ENCODE assay signal across 9 cellular contexts in the genomic region with DNA sequence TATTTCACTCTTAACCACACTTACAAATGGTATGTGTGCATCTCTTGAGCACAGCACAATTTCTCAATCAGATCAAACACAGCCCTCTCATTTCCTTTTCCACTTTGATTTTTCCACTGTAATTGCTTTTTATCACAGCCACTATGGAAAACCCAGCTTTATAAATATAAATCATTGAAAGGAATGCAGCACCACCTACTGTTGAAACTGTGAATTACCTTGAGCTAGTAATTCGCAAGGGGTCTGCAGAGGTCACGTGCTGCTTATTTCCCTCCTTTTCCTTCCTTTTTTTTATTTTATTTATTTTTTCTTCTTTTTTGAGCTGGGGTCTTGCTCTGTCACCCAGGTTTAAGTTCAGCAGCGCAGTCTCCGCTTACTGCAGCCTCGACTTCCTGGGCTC.
DNase-seq lines count a peak whose midpoint lies in the region; ATAC-seq and TF ChIP-seq lines count a peak whose summit lies in the region.
"Had no signal": no experiment of that assay in that cellular context is flagged by ENCODE, and none has a peak within 500 bp of the region (broad histone marks: within the 10 kb centered on the region; RNA-seq: fewer than 3 reads in every experiment).

No MANE protein-coding gene starts in this region.

- CTCF ChIA-PET in CD4-positive, alpha-beta T cell (lab: Charles Lee), result no interaction called here

- H3K36me3 ChIP-seq in left lung, result no peaks in the 10 kb centered on the region

- H3K4me1 ChIP-seq in left lung, result no peaks in the 10 kb centered on the region

- no peaks in the 10 kb centered on the region for H3K4me1 Mint-ChIP-seq in CD4-positive, alpha-beta T cell (ENCODE audit: low read depth)
- H3K4me1 Mint-ChIP-seq in HFFc6 (ENCODE audit: low read depth), result peaks cover 24% of the 10 kb centered on the region
- H3K4me1 Mint-ChIP-seq: activated B cell treated with CpG ODN at 0.5 μM for 24 hours had no signal

- no peaks in the 10 kb centered on the region for H3K9me3 Mint-ChIP-seq in CD4-positive, alpha-beta T cell
- no peaks in the 10 kb centered on the region for H3K9me3 Mint-ChIP-seq in HFFc6
- H3K9me3 Mint-ChIP-seq: activated B cell treated with CpG ODN at 0.5 μM for 24 hours had no signal

- H3K27ac Mint-ChIP-seq in CD4-positive, alpha-beta T cell, result no peak overlapping the region
- no peak overlapping the region for H3K27ac Mint-ChIP-seq in HFFc6
- H3K27ac Mint-ChIP-seq: activated B cell treated with CpG ODN at 0.5 μM for 24 hours had no signal

- peak; percentile 25 for TF ChIP-seq CTCF in CD4-positive, alpha-beta T cell (IDR thresholded peaks at IDR 0.05)
- peak; percentile 83 for TF ChIP-seq CTCF in HFFc6 (IDR thresholded peaks at IDR 0.05)
- peak in 1 of 2 donors; percentile 26 for TF ChIP-seq CTCF in left lung (IDR thresholded peaks at IDR 0.05)

- no peak overlapping the region for H3K4me3 ChIP-seq in left lung

- no peak for DNase-seq in CD4-positive, alpha-beta T cell
- DNase-seq in HFFc6, result no peak
- DNase-seq in SKM-1 treated with dmso at 0.1 percent for 144 hours (lab: John Stamatoyannopoulos, UW; ENCODE audit: unreplicated experiment), result peak; percentile 4
- peak; percentile 32 for DNase-seq in kidney tubule cell (ENCODE audit: low spot score)
- DNase-seq in NCI-H2227 (lab: John Stamatoyannopoulos, UW; ENCODE audit: unreplicated experiment), result no peak
- no peak for DNase-seq in left lung
- DNase-seq: activated B cell treated with CpG ODN at 0.5 μM for 24 hours had no signal

- no peaks in the 10 kb centered on the region for H3K27me3 ChIP-seq in CD4-positive, alpha-beta T cell (ENCODE audit: control insufficient read depth, insufficient read depth, low read length)
- H3K27me3 ChIP-seq in left lung, result peaks cover 0 to 10% of the 10 kb centered on the region in 2 donors

- intact Hi-C loops in CD4-positive, alpha-beta T cell (cut with DNase I, micrococcal nuclease), result no loop called here
- intact Hi-C loops in left lung (cut with DNase I), result no loop called here

- no peak overlapping the region for H3K4me3 Mint-ChIP-seq in CD4-positive, alpha-beta T cell
- H3K4me3 Mint-ChIP-seq in HFFc6, result no peak overlapping the region
- H3K4me3 Mint-ChIP-seq: activated B cell treated with CpG ODN at 0.5 μM for 24 hours had no signal

- H3K9me3 ChIP-seq in CD4-positive, alpha-beta T cell (ENCODE audit: control insufficient read depth, low read length), result no peaks in the 10 kb centered on the region
- H3K9me3 ChIP-seq in left lung, result no peaks in the 10 kb centered on the region

- no peak for ATAC-seq in CD4-positive, alpha-beta T cell (ENCODE audit: poor library complexity)
- no peak for ATAC-seq in GM21825 (IDR thresholded peaks at IDR 0.05; ENCODE audit: unreplicated experiment)
- no peak for ATAC-seq in HG02642 (IDR thresholded peaks at IDR 0.05; ENCODE audit: poor library complexity, unreplicated experiment)
- ATAC-seq in left lung, result no peak

- POLR2A ChIA-PET in CD4-positive, alpha-beta T cell (lab: Charles Lee), result no interaction called here

- H3K27ac ChIP-seq in CD4-positive, alpha-beta T cell (ENCODE audit: low read depth, low read length), result no peak overlapping the region
- H3K27ac ChIP-seq in left lung, result no peak overlapping the region

- H3K36me3 Mint-ChIP-seq in CD4-positive, alpha-beta T cell (ENCODE audit: low read depth), result no peaks in the 10 kb centered on the region
- no peaks in the 10 kb centered on the region; the same call in 1 of the 2 replicates for H3K36me3 Mint-ChIP-seq in HFFc6 (ENCODE audit: low read depth)

- H3K27me3 Mint-ChIP-seq in CD4-positive, alpha-beta T cell, result peaks cover 6% of the 10 kb centered on the region
- H3K27me3 Mint-ChIP-seq in HFFc6 (ENCODE audit: insufficient read depth), result peaks cover 12% of the 10 kb centered on the region
- H3K27me3 Mint-ChIP-seq: activated B cell treated with CpG ODN at 0.5 μM for 24 hours had no signal

Comparison
In these comparisons a context has a peak if more than half of its experiments do, and no peak if none do; other contexts are left out.
1. DNase-seq: peak in SKM-1 treated with dmso at 0.1 percent for 144 hours (single experiment) and kidney tubule cell (single experiment); none in CD4-positive, alpha-beta T cell (0 of 10), HFFc6 (single experiment), NCI-H2227 (single experiment) and left lung (0 of 2).